In the genomic region with DNA sequence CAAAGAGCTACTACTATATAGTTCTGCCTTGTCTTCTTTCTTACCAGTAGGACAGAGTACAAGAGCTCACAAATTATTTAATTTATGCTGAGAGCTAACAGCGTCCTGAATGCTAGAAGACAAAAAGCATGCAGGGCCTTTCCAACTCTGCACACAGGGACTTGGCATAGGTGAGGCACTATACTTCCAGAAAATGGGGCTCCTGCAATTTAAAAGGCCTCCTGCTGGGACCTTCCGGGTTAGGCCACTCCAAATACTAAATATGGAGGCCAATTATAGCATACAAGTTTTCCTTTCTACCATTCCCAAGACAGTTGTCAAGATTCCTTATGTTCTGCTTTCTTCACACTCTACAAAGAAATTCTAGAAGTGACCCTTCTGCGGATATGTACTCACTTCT, we compare ENCODE assay signal across 8 cellular contexts. TPM values are rescaled to one million over a fixed set of nuclear protein-coding genes. Genes with fewer than 3 reads are reported as not detected.
A peak's percentile ranks its signal among the peaks of the same experiment; 100 is the strongest.
DNase-seq lines count a peak whose midpoint lies in the region; ATAC-seq and TF ChIP-seq lines count a peak whose summit lies in the region.

No MANE protein-coding gene starts in this region.

- DNase-seq in CD4-positive, alpha-beta T cell = no peak
- peak; percentile 61 for DNase-seq in GM23338 (ENCODE audit: low spot score)
- DNase-seq in RKO (ENCODE audit: low spot score) = peak; percentile 80
- DNase-seq in endothelial cell (ENCODE audit: low spot score) = peak; percentile 5
- no peak for DNase-seq in MV-4-11 (lab: John Stamatoyannopoulos, UW)
- DNase-seq in DMS153 treated with DMSO at 0.1 percent for 48 hours (lab: John Stamatoyannopoulos, UW; ENCODE audit: unreplicated experiment) = no peak

- H3K4me1 ChIP-seq in GM23338 (ENCODE audit: insufficient read depth) = peaks cover 26% of the 10 kb centered on the region; the same call in 1 of the 2 replicates
- H3K4me1 ChIP-seq in neutrophil (ENCODE audit: control insufficient read depth in 1 of 2, insufficient read depth in 1 of 2, low read depth in 1 of 2, low read length in 1 of 2) = peaks cover 18 to 20% of the 10 kb centered on the region in 2 experiments

- H3K9me3 ChIP-seq in CD4-positive, alpha-beta T cell (ENCODE audit: control insufficient read depth, low read length) = no peaks in the 10 kb centered on the region
- no peaks in the 10 kb centered on the region for H3K9me3 ChIP-seq in neutrophil

- peak overlapping the region; percentile 98 for H3K27ac Mint-ChIP-seq in CD4-positive, alpha-beta T cell
- peak overlapping the region; percentile 98 for H3K27ac Mint-ChIP-seq in GM23338
- H3K27ac Mint-ChIP-seq in endothelial cell (ENCODE audit: unreplicated experiment) = no peak overlapping the region

- peak overlapping the region; percentile 97 for H3K4me2 ChIP-seq in GM23338

- H3K9me2 ChIP-seq in GM23338 (ENCODE audit: insufficient read depth) = no peaks in the 10 kb centered on the region

- H3K4me3 ChIP-seq in GM23338 (peak overlapping the region; percentile 89), neutrophil (ENCODE audit: low read depth in 1 of 2, low read length in 1 of 2) (peak overlapping the region; percentile 79 to 93)

- TF ChIP-seq CTCF in CD4-positive, alpha-beta T cell (IDR thresholded peaks at IDR 0.05) = no peak
- TF ChIP-seq CTCF in GM23338 (conservative IDR thresholded peaks at IDR 0.05; ENCODE audit: low read depth in 2 of 2) (no peak), endothelial cell (IDR thresholded peaks at IDR 0.05; ENCODE audit: unreplicated experiment) (no peak), neutrophil (IDR thresholded peaks at IDR 0.05) (no peak)

- no peak overlapping the region; the same call in 1 of the 2 replicates for H2AFZ ChIP-seq in GM23338

- POLR2A ChIA-PET in CD4-positive, alpha-beta T cell (lab: Charles Lee) = interaction anchor here (2.0 to 3.8 kb wide), 2 partner anchors 17 to 21 kb away, joined by 9 to 90 read pairs; a partner anchor contains a TSS

- H3K4me3 Mint-ChIP-seq in CD4-positive, alpha-beta T cell = peak overlapping the region; percentile 96
- H3K4me3 Mint-ChIP-seq in GM23338 (peak overlapping the region; percentile 88), endothelial cell (ENCODE audit: unreplicated experiment) (peak overlapping the region; percentile 97)

- peaks cover 58% of the 10 kb centered on the region for H3K79me2 ChIP-seq in GM23338 (replicated peaks; ENCODE audit: insufficient read depth)

- no peaks in the 10 kb centered on the region; the same call in 1 of the 2 replicates for H3K36me3 ChIP-seq in GM23338 (ENCODE audit: insufficient read depth)
- peaks cover 6% of the 10 kb centered on the region for H3K36me3 ChIP-seq in neutrophil

- no peak for ATAC-seq in CD4-positive, alpha-beta T cell (ENCODE audit: poor library complexity)
- peak; percentile 7 for ATAC-seq in GM23338
- ATAC-seq in GM18870 (IDR thresholded peaks at IDR 0.05; ENCODE audit: unreplicated experiment) = no peak

- H3K27ac ChIP-seq in CD4-positive, alpha-beta T cell (ENCODE audit: low read depth, low read length) = no peak overlapping the region
- H3K27ac ChIP-seq in GM23338 (ENCODE audit: low read depth) (peak overlapping the region; percentile 95), neutrophil (peak overlapping the region; percentile 78)

- H3K36me3 Mint-ChIP-seq in CD4-positive, alpha-beta T cell (ENCODE audit: low read depth) = peaks cover 44% of the 10 kb centered on the region
- H3K36me3 Mint-ChIP-seq in GM23338 (ENCODE audit: low read depth) (peaks cover 33% of the 10 kb centered on the region; the same call in 2 of the 3 replicates), endothelial cell (ENCODE audit: low read depth, unreplicated experiment) (peaks cover 4% of the 10 kb centered on the region)

- peaks cover 18% of the 10 kb centered on the region for H3K27me3 ChIP-seq in CD4-positive, alpha-beta T cell (ENCODE audit: control insufficient read depth, insufficient read depth, low read length)
- no peaks in the 10 kb centered on the region for H3K27me3 ChIP-seq in GM23338 (ENCODE audit: insufficient read depth)
- H3K27me3 ChIP-seq in neutrophil = peaks cover 33% of the 10 kb centered on the region

- H3K27me3 Mint-ChIP-seq in CD4-positive, alpha-beta T cell = peaks cover 33% of the 10 kb centered on the region
- H3K27me3 Mint-ChIP-seq in GM23338 (ENCODE audit: insufficient read depth, low read depth, poor library complexity) (peaks cover 2% of the 10 kb centered on the region), endothelial cell (ENCODE audit: unreplicated experiment) (peaks cover 3% of the 10 kb centered on the region)

- H4K20me1 ChIP-seq in GM23338 (replicated peaks; ENCODE audit: insufficient read depth) = peaks cover 23% of the 10 kb centered on the region

- peaks cover 46% of the 10 kb centered on the region for H3K4me1 Mint-ChIP-seq in CD4-positive, alpha-beta T cell (ENCODE audit: low read depth)
- H3K4me1 Mint-ChIP-seq in GM23338 = peaks cover 14% of the 10 kb centered on the region; the same call in 2 of the 3 replicates
- H3K4me1 Mint-ChIP-seq in endothelial cell (ENCODE audit: unreplicated experiment) = peaks cover 12% of the 10 kb centered on the region

- H3K9me3 Mint-ChIP-seq in CD4-positive, alpha-beta T cell = peaks cover 2% of the 10 kb centered on the region
- H3K9me3 Mint-ChIP-seq in GM23338 (no peaks in the 10 kb centered on the region), endothelial cell (ENCODE audit: unreplicated experiment) (no peaks in the 10 kb centered on the region)

- H3F3A ChIP-seq in GM23338 (replicated peaks; ENCODE audit: low read depth) = 0 out of 2 replicates have a peak, but pooled peaks cover 2% of the 10 kb centered on the region

- intact Hi-C loops in CD4-positive, alpha-beta T cell (cut with DNase I, micrococcal nuclease) = no loop called here

- CTCF ChIA-PET in CD4-positive, alpha-beta T cell (lab: Charles Lee) = interaction anchor here (2.0 to 3.9 kb wide), 2 partner anchors 9 to 18 kb away, joined by 6 to 25 read pairs; a partner anchor contains a TSS

TF ChIP-seq in GM23338, 12 proteins besides CTCF, POLR2A, EP300 and RAD21:
- TF ChIP-seq ZNF114 (CRISPR knock-in tag; IDR thresholded peaks at IDR 0.05) = no peak
- TF ChIP-seq ZNF331 (CRISPR knock-in tag; IDR thresholded peaks at IDR 0.05; ENCODE audit: low read depth) = no peak
- TF ChIP-seq NANOG (IDR thresholded peaks at IDR 0.05; ENCODE audit: borderline replicate concordance) = no peak

RNA-seq across cellular contexts. Expression of a gene that starts 0.9 kb away (rescaled TPM):
- 10 to 100 TPM; 15.6 to 16.1 TPM for total RNA-seq in CD4-positive, alpha-beta T cell
- total RNA-seq in GM23338 (2014; rRNA removed; shearing (Covaris generic)) = 175 and 189 TPM in 2 replicates
- polyA plus RNA-seq in GM23338 (2016; fragmentation: Nextera tagmentation; extraction: Ambion mirVana) = 121 and 136 TPM in 2 replicates
- total RNA-seq in endothelial cell (ENCODE audit: unreplicated experiment) = 28.5 TPM

RNA-seq across cellular contexts. Expression of a gene that starts 18.2 kb away (rescaled TPM):
- total RNA-seq in CD4-positive, alpha-beta T cell = 1 to 10 TPM; 2.8 to 3.2 TPM
- 19.3 and 23.5 TPM in 2 replicates for total RNA-seq in GM23338 (2014; rRNA removed; shearing (Covaris generic))
- polyA plus RNA-seq in GM23338 (2016; fragmentation: Nextera tagmentation; extraction: Ambion mirVana) = 22.5 and 23.3 TPM in 2 replicates
- total RNA-seq in endothelial cell (ENCODE audit: unreplicated experiment) = 7.9 TPM

Comparison
In these comparisons a context has a peak if more than half of its experiments do, and no peak if none do; other contexts are left out.
1. DNase-seq: peak in GM23338 (single experiment), RKO (single experiment) and endothelial cell (single experiment); none in CD4-positive, alpha-beta T cell (0 of 10), MV-4-11 (single experiment) and DMS153 treated with DMSO at 0.1 percent for 48 hours (single experiment).
2. Peak in every context shown above with its lines, with median percentiles within 50 percentile points of each other: H3K4me3 Mint-ChIP-seq.